ENCODE assay signal across 1 cellular context in genomic region chr18:62420513-62421209, GRCh38.
TF ChIP-seq lines count a peak whose summit lies in the region.

No MANE protein-coding gene starts in this region.

TF ChIP-seq in GM23338, 12 proteins besides CTCF, POLR2A, EP300 and RAD21 (continued from another document):
- no peak for TF ChIP-seq ZNF114 (CRISPR knock-in tag; IDR thresholded peaks at IDR 0.05)
- no peak for TF ChIP-seq ETS1 (IDR thresholded peaks at IDR 0.05)
- no peak for TF ChIP-seq REST (IDR thresholded peaks at IDR 0.05; ENCODE audit: unreplicated experiment)
- no peak for TF ChIP-seq NANOG (IDR thresholded peaks at IDR 0.05; ENCODE audit: borderline replicate concordance)
- TF ChIP-seq EZH2 (IDR thresholded peaks at IDR 0.05; ENCODE audit: low read depth, unreplicated experiment) = no peak
- TF ChIP-seq POLR2AphosphoS5 (IDR thresholded peaks at IDR 0.05; ENCODE audit: low read depth) = no peak
- no peak for TF ChIP-seq CREB1 (CRISPR knock-in tag; IDR thresholded peaks at IDR 0.05; ENCODE audit: low read depth)
